ENCODE assay signal across 9 cellular contexts in the genomic region with DNA sequence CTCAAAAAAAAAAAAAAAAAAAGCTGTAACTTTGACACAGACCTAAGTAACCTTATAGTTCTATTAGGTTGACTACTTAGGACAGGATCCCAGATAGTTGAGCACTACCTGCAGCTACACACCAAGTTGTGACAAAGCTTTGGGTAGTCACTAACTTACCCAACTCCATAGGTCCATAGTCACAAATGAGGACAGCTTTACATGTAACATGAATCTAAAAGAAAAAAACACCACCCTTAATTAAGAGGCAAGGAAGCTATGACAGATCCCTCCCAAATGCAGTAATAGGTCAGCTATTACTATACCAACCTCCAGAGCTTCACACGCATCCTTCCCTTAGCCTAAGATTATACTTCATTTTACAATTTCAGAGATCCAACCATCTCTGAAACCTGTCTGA. TPM values are rescaled to one million over a fixed set of nuclear protein-coding genes. Genes with fewer than 3 reads are reported as not detected.
DNase-seq lines count a peak whose midpoint lies in the region; TF ChIP-seq lines count a peak whose summit lies in the region.
"Had no signal": no experiment of that assay in that cellular context is flagged by ENCODE, and none has a peak within 500 bp of the region (broad histone marks: within the 10 kb centered on the region; RNA-seq: fewer than 3 reads in every experiment).

No MANE protein-coding gene starts in this region.

- H3K4me3 ChIP-seq in A673 (ENCODE audit: low read depth, low read length, poor library complexity, severe bottlenecking), result peak overlapping the region; percentile 75

- no peaks in the 10 kb centered on the region for H3K9me3 Mint-ChIP-seq in activated naive CD8-positive, alpha-beta T cell treated with anti-CD3 and anti-CD28 coated beads for 36 hours

- peaks cover 42% of the 10 kb centered on the region for H3K36me3 Mint-ChIP-seq in activated naive CD8-positive, alpha-beta T cell treated with anti-CD3 and anti-CD28 coated beads for 36 hours

- POLR2A ChIA-PET in A673 (lab: Charles Lee; ENCODE audit: low non-redundant PET) (interaction anchor here (0.5 to 0.7 kb wide), 2 partner anchors 69 to 74 kb away, joined by 3 to 12 read pairs; a partner anchor contains a TSS), HEK293T (lab: Yijun Ruan, JAX) (interaction anchor here (1.3 to 4.1 kb wide), 4 partner anchors 9 to 58 kb away, joined by 3 to 92 read pairs (median 12); a partner anchor contains a TSS)

- H3K27ac ChIP-seq in A673 (ENCODE audit: low read depth, low read length, poor library complexity, severe bottlenecking), result peak overlapping the region; percentile 3

- intact Hi-C loops in A673 (cut with micrococcal nuclease; ENCODE audit: unreplicated experiment), result no loop called here

- no peaks in the 10 kb centered on the region for H3K27me3 Mint-ChIP-seq in activated naive CD8-positive, alpha-beta T cell treated with anti-CD3 and anti-CD28 coated beads for 36 hours

- peaks cover 13% of the 10 kb centered on the region for H3K4me1 ChIP-seq in A673 (ENCODE audit: insufficient read depth, low read length, poor library complexity, severe bottlenecking)

- no peaks in the 10 kb centered on the region for H3K27me3 ChIP-seq in A673 (replicated peaks; ENCODE audit: insufficient read depth, low read depth, low read length, poor library complexity)

- H3K4me1 Mint-ChIP-seq in activated naive CD8-positive, alpha-beta T cell treated with anti-CD3 and anti-CD28 coated beads for 36 hours, result peaks cover 37% of the 10 kb centered on the region

- BruUV-seq in A673 (replicated peaks; lab: Mats Ljungman, UMichigan), result no TSS peak

- peak overlapping the region; percentile 100 for H3K4me3 Mint-ChIP-seq in activated naive CD8-positive, alpha-beta T cell treated with anti-CD3 and anti-CD28 coated beads for 36 hours

- CTCF ChIA-PET in A673 (lab: Charles Lee), result no interaction called here
- CTCF ChIA-PET in HEK293T (lab: Yijun Ruan, JAX), result no interaction called here

- peak overlapping the region; percentile 94 for H3K27ac Mint-ChIP-seq in activated naive CD8-positive, alpha-beta T cell treated with anti-CD3 and anti-CD28 coated beads for 36 hours

- H3K9me3 ChIP-seq in A673 (ENCODE audit: low read depth, low read length, poor library complexity, severe bottlenecking), result no peaks in the 10 kb centered on the region

- peaks cover 40% of the 10 kb centered on the region for H3K36me3 ChIP-seq in A673 (ENCODE audit: insufficient read depth, low read length, poor library complexity, severe bottlenecking)

- DNase-seq in A673 (ENCODE audit: low spot score) (no peak), HEK293T (ENCODE audit: extremely low spot score) (no peak), kidney tubule cell (ENCODE audit: low spot score) (peak; percentile 42), NCI-H1105 treated with DMSO at 0.1 percent for 48 hours (lab: John Stamatoyannopoulos, UW) (no peak), DMS 273 (lab: John Stamatoyannopoulos, UW; ENCODE audit: unreplicated experiment) (no peak)
- no peak for DNase-seq in activated naive CD8-positive, alpha-beta T cell treated with anti-CD3 and anti-CD28 coated beads for 36 hours
- no peak for DNase-seq in stimulated activated CD4-positive, alpha-beta T cell treated with anti-CD3 and anti-CD28 coated beads, Interleukin-4, amount 100 ng/mL, for 4 hours
- DNase-seq in stimulated activated CD4-positive, alpha-beta T cell treated with anti-CD3 and anti-CD28 coated beads, Interleukin-2, amount 100 ng/mL, for 24 hours, result no peak
- DNase-seq: effector CD8-positive, alpha-beta T cell had no signal

- TF ChIP-seq CTCF in A673 (conservative IDR thresholded peaks at IDR 0.05; ENCODE audit: low read depth, low read length), result no peak

TF ChIP-seq in HEK293T, 16 proteins besides CTCF, POLR2A, EP300 and RAD21:
- TF ChIP-seq CTBP1 (IDR thresholded peaks at IDR 0.05; ENCODE audit: borderline replicate concordance), result no peak
- peak; percentile 9; the same call in 1 of the 2 replicates for TF ChIP-seq ZNF384 (IDR thresholded peaks at IDR 0.05)
- TF ChIP-seq ELF4 (IDR thresholded peaks at IDR 0.05), result no peak

RNA-seq across cellular contexts. Expression of a gene that starts 12.7 kb away (rescaled TPM):
- total RNA-seq in A673 (2021), result 2.4 and 3.5 TPM in 2 replicates
- total RNA-seq in activated naive CD8-positive, alpha-beta T cell treated with anti-CD3 and anti-CD28 coated beads for 36 hours, result not detected

RNA-seq across cellular contexts. Expression of a gene that starts 26.5 kb away (rescaled TPM):
- total RNA-seq in A673 (2021), result 33.8 and 38.8 TPM in 2 replicates
- 10 to 100 TPM; 42.6 to 43.2 TPM for total RNA-seq in activated naive CD8-positive, alpha-beta T cell treated with anti-CD3 and anti-CD28 coated beads for 36 hours
